In genomic region chr9:127360829-127361228, GRCh38 we compare ENCODE assay signal across 9 cellular contexts. TPM values are rescaled to one million over a fixed set of nuclear protein-coding genes. Genes with fewer than 3 reads are reported as not detected.
DNase-seq lines count a peak whose midpoint lies in the region; ATAC-seq, FAIRE-seq and TF ChIP-seq lines count a peak whose summit lies in the region.
"Had no signal": no experiment of that assay in that cellular context is flagged by ENCODE, and none has a peak within 500 bp of the region (broad histone marks: within the 10 kb centered on the region; RNA-seq: fewer than 3 reads in every experiment).

No MANE protein-coding gene starts in this region.

- DNase-seq in ELR (ENCODE audit: low read depth) (peak; percentile 55), NCI-H226 (peak; percentile 33), H1 (ENCODE audit: low read depth in 1 of 2, low spot score in 2 of 2) (peak in 1 of 2 experiments; percentile 34), myocyte (ENCODE audit: low read depth) (peak; percentile 44), Ammon's horn (ENCODE audit: low spot score) (no peak), GM13977 (ENCODE audit: low spot score) (no peak)

- ATAC-seq in GM19023 (IDR thresholded peaks at IDR 0.05; ENCODE audit: unreplicated experiment) = no peak
- no peak for ATAC-seq in GM18867 (IDR thresholded peaks at IDR 0.05; ENCODE audit: unreplicated experiment)

- H3K23me2 ChIP-seq in H1 (ENCODE audit: low read depth, low read length) = no peaks in the 10 kb centered on the region

- H3K56ac ChIP-seq in H1 (replicated peaks; ENCODE audit: insufficient read length, low read depth, low read length) = no peak overlapping the region

- TF ChIP-seq RAD21 in H1 (IDR thresholded peaks at IDR 0.05 in 1 of 2, conservative IDR thresholded peaks at IDR 0.05 in 1 of 2; ENCODE audit: low read depth in 2 of 2, low read length in 2 of 2) = peak; percentile 85 to 91

- H3K14ac ChIP-seq in H1 (ENCODE audit: insufficient read length) = no peak overlapping the region

- peak; percentile 67 to 77 (median 77) for TF ChIP-seq CTCF in H1 (IDR thresholded peaks at IDR 0.05; ENCODE audit: control extremely low read depth in 1 of 3, insufficient read depth in 1 of 3, low read depth in 1 of 3, low read length in 3 of 3)
- no peak for TF ChIP-seq CTCF in GM13977 (IDR thresholded peaks at IDR 0.05; ENCODE audit: extremely low read depth, insufficient read depth, missing control alignments)

- no peaks in the 10 kb centered on the region for H3K79me2 ChIP-seq in H1 (ENCODE audit: control insufficient read depth in 1 of 2, insufficient read depth in 2 of 2, low read length in 2 of 2)

- no peak overlapping the region for H3K4me3 ChIP-seq in H1 (ENCODE audit: extremely low read depth in 1 of 4, insufficient read depth in 2 of 4, low read depth in 3 of 4, low read length in 4 of 4)

- H2BK12ac ChIP-seq in H1 (ENCODE audit: low read depth, low read length) = no peak overlapping the region

- POLR2A ChIA-PET in H1 (lab: Charles Lee; ENCODE audit: partially characterized antibody) = interaction anchor here (0.8 to 2.7 kb wide), 3 partner anchors 9 to 91 kb away, joined by 4 to 11 read pairs (median 6); partner anchors contain the start of genes LRSAM1 and RPL12

- no peak overlapping the region for H2AFZ ChIP-seq in H1 (ENCODE audit: low read length)

- H2BK15ac ChIP-seq in H1 (ENCODE audit: low read length) = no peak overlapping the region

- H4K8ac ChIP-seq in H1 (ENCODE audit: extremely low read depth, insufficient read depth, low read length) = no peak overlapping the region

- no peak overlapping the region for H3K27ac ChIP-seq in H1 (ENCODE audit: low read depth, low read length)

- no peak overlapping the region for H3K23ac ChIP-seq in H1 (ENCODE audit: insufficient read length)

- TF ChIP-seq EP300 in H1 (IDR thresholded peaks at IDR 0.05; ENCODE audit: borderline replicate concordance in 1 of 2, low read depth in 2 of 2, low read length in 2 of 2) = no peak

- no peak overlapping the region for H4K5ac ChIP-seq in H1 (ENCODE audit: insufficient read length, low read depth, low read length)

- in situ Hi-C loops in GM13977 (cut with MboI; ENCODE audit: low pct_unique_long_range_greater_than_20kb, low sequenced_read_pairs, unreplicated experiment) = no loop called here

- no peaks in the 10 kb centered on the region for H3K79me1 ChIP-seq in H1 (ENCODE audit: low read depth, low read length)

- H4K20me1 ChIP-seq in H1 (replicated peaks in 1 of 2; ENCODE audit: control insufficient read depth in 1 of 2, insufficient read depth in 2 of 2, low read length in 2 of 2) = no peaks in the 10 kb centered on the region

- no peak overlapping the region for H2BK20ac ChIP-seq in H1 (ENCODE audit: low read length)

- H3K27me3 ChIP-seq in H1 (replicated peaks in 1 of 4; ENCODE audit: control insufficient read depth in 3 of 4, extremely low read depth in 1 of 4, insufficient read depth in 3 of 4, low read length in 3 of 4) = no peaks in the 10 kb centered on the region

- H3K4ac ChIP-seq in H1 (replicated peaks; ENCODE audit: insufficient read length, low read depth, low read length) = no peak overlapping the region

- FAIRE-seq in H1 (lab: Jason Lieb, UNC) = no peak
- FAIRE-seq: endothelial cell of umbilical vein had no signal

- no peak overlapping the region for H3K9ac ChIP-seq in H1 (replicated peaks in 1 of 4; ENCODE audit: extremely low read depth in 1 of 4, low read depth in 3 of 4, low read length in 3 of 4)

- H2BK120ac ChIP-seq in H1 (replicated peaks; ENCODE audit: low read depth, low read length) = no peak overlapping the region

- H2BK5ac ChIP-seq in H1 (ENCODE audit: low read depth, low read length) = no peak overlapping the region

- no peak for TF ChIP-seq POLR2A in H1 (IDR thresholded peaks at IDR 0.05; ENCODE audit: control extremely low read depth in 1 of 2, low read depth in 2 of 2, low read length in 2 of 2)

- no peak overlapping the region for H3K4me2 ChIP-seq in H1 (ENCODE audit: insufficient read depth in 1 of 2, low read depth in 2 of 2, low read length in 2 of 2)

- H3K36me3 ChIP-seq in H1 (ENCODE audit: control insufficient read depth in 2 of 4, insufficient read depth in 4 of 4, low read length in 3 of 4) = peaks cover 0 to 7% (median 0%) of the 10 kb centered on the region in 4 experiments; a peak in 2 of 8 replicates

- H3K4me1 ChIP-seq in H1 (replicated peaks in 1 of 4; ENCODE audit: control insufficient read depth in 3 of 4, insufficient read depth in 4 of 4, low read length in 3 of 4) = peaks cover 0 to 2% (median 0%) of the 10 kb centered on the region in 4 experiments; a peak in 2 of 7 replicates

- no peak overlapping the region for H2AK5ac ChIP-seq in H1 (ENCODE audit: low read depth, low read length)

- no peak overlapping the region for H3K18ac ChIP-seq in H1 (ENCODE audit: extremely low read depth, low read length)

- H3K9me3 ChIP-seq in H1 (ENCODE audit: insufficient read depth in 2 of 2, low read depth in 1 of 2, low read length in 1 of 2) = no peaks in the 10 kb centered on the region

- H4K91ac ChIP-seq in H1 (replicated peaks; ENCODE audit: insufficient read length, low read length) = no peak overlapping the region

- WGBS in H1 (ENCODE audit: extremely low coverage in 1 of 2, insufficient coverage in 1 of 2, insufficient read length in 1 of 2, insufficient replicate concordance in 2 of 2, low coverage in 1 of 2, low lambda C conversion rate in 2 of 2, missing lambda C conversion rate in 1 of 2), 2 experiments = 42% methylated on average over 2 of the region's 2 CpGs; no CpG with 5 or more reads in 1 of the 2 experiments

- CTCF ChIA-PET in H1 (lab: Charles Lee; ENCODE audit: partially characterized antibody) = interaction anchor here (0.6 to 2.5 kb wide), 24 partner anchors 10 to 207 kb away, joined by 3 to 33 read pairs (median 4); partner anchors contain the start of genes SLC2A8 and ZNF79

TF ChIP-seq in H1, 55 proteins besides CTCF, POLR2A, EP300 and RAD21:
- no peak for TF ChIP-seq TCF12 (IDR thresholded peaks at IDR 0.05; ENCODE audit: low read depth, low read length)
- TF ChIP-seq POU5F1 (IDR thresholded peaks at IDR 0.05; ENCODE audit: low read depth, low read length) = no peak
- no peak for TF ChIP-seq MAX (IDR thresholded peaks at IDR 0.05)
- no peak for TF ChIP-seq E2F6 (IDR thresholded peaks at IDR 0.05)

RNA-seq across cellular contexts. Expression of gene SLC2A8, which starts 36.1 kb away (rescaled TPM):
- 24.6 and 25.6 TPM in 2 replicates for total RNA-seq in H1 (2021; fragmentation: NEBNext Ultra II Directional; extraction: Animal tissue kit (Norgen Biotek cat#: 25700))
- polyA plus RNA-seq in H1 (2011; rRNA removed) = 30.9 and 36.4 TPM in 2 replicates
- 21.7 TPM for polyA plus RNA-seq in H1 (2011; cell fraction: cytosol; rRNA removed)
- 65.2 TPM for polyA plus RNA-seq in H1 (2011; cell fraction: nucleus; rRNA removed)
- 13.3 to 27.8 TPM (median 23.7 TPM) in 4 replicates for polyA plus RNA-seq in H1 (2012, experiment 1 of 2)
- 25.4 TPM for polyA plus RNA-seq in H1 (2012, experiment 2 of 2)
- 24.7 TPM for polyA plus RNA-seq in H1 (2013, experiment 1 of 2)
- polyA plus RNA-seq in H1 (2013, experiment 2 of 2) = 24.9 TPM
- 18.3 and 19.1 TPM in 2 replicates for polyA minus RNA-seq in H1 (2011; rRNA and poly(A)+ RNA removed)
- 19.2 TPM for polyA minus RNA-seq in H1 (2011; cell fraction: cytosol; rRNA and poly(A)+ RNA removed)
- 24.4 TPM for polyA minus RNA-seq in H1 (2011; cell fraction: nucleus; rRNA and poly(A)+ RNA removed)
- total RNA-seq in myocyte = 18.5 and 18.8 TPM in 2 replicates
- polyA plus RNA-seq in myocyte (2012) = 10.3 TPM

Comparison
In these comparisons a context has a peak if more than half of its experiments do, and no peak if none do; other contexts are left out.
1. DNase-seq: peak in ELR (single experiment), NCI-H226 (single experiment) and myocyte (single experiment); none in Ammon's horn (single experiment) and GM13977 (single experiment).